Comparison of ENCODE assay signal across 8 cellular contexts in genomic region chr19:42279902-42280760, GRCh38. TPM values are rescaled to one million over a fixed set of nuclear protein-coding genes. Genes with fewer than 3 reads are reported as not detected.
DNase-seq lines count a peak whose midpoint lies in the region; ATAC-seq and TF ChIP-seq lines count a peak whose summit lies in the region.

No MANE protein-coding gene starts in this region.

- intact Hi-C loops in Caco-2 (cut with micrococcal nuclease; ENCODE audit: unreplicated experiment) (loop anchor here (1.0 kb wide), 3 partner anchors 11 to 37 kb away; partner anchors contain the start of gene CIC), Right ventricle myocardium superior (cut with DNase I) (loop anchor here (2.0 kb wide), 1 partner anchor 33 kb away; no protein-coding TSS in a partner anchor), tibial artery (cut with DNase I; ENCODE audit: low total_unique reads) (loop anchor here (2.0 kb wide), 1 partner anchor 33 kb away; no protein-coding TSS in a partner anchor)

- peaks cover 18% of the 10 kb centered on the region for H3K79me2 ChIP-seq in parathyroid adenoma

- ATAC-seq in GM21576 (IDR thresholded peaks at IDR 0.05; ENCODE audit: unreplicated experiment) (peak; percentile 31), SK-N-SH treated with all-trans-retinoic acid at 6 μM for 48 hours (peak; percentile 70), Right ventricle myocardium superior (ENCODE audit: poor library complexity) (peak; percentile 73)
- peak; percentile 50 for ATAC-seq in activated naive CD8-positive, alpha-beta T cell treated with anti-CD3 and anti-CD28 coated beads, Interleukin-2, amount 10 ng/mL, durations not matched to agents 7 days and 5 days (ENCODE audit: low read depth)

- BruUV-seq in Caco-2 (replicated peaks; lab: Mats Ljungman, UMichigan) = TSS peak; percentile 69

- no peaks in the 10 kb centered on the region for H3K27me3 Mint-ChIP-seq in Caco-2 (ENCODE audit: insufficient read depth, unreplicated experiment)
- no peaks in the 10 kb centered on the region for H3K27me3 Mint-ChIP-seq in activated naive CD8-positive, alpha-beta T cell treated with anti-CD3 and anti-CD28 coated beads, Interleukin-2, amount 10 ng/mL, durations not matched to agents 7 days and 5 days

- CTCF ChIA-PET in Caco-2 (lab: Charles Lee) = interaction anchor here (0.6 to 2.6 kb wide), 11 partner anchors 9 to 206 kb away, joined by 3 to 25 read pairs (median 5); partner anchors contain the start of gene GSK3A

- no peaks in the 10 kb centered on the region for H3K9me3 ChIP-seq in Caco-2
- H3K9me3 ChIP-seq in parathyroid adenoma (ENCODE audit: control insufficient read depth, low read length) = no peaks in the 10 kb centered on the region
- H3K9me3 ChIP-seq in tibial artery = no peaks in the 10 kb centered on the region

- POLR2A ChIA-PET in Caco-2 (lab: Charles Lee) = interaction anchor here (0.6 to 1.7 kb wide), 5 partner anchors 25 to 841 kb away, joined by 4 to 11 read pairs (median 8); partner anchors contain the start of gene ERF
- POLR2A ChIA-PET in activated naive CD8-positive, alpha-beta T cell treated with anti-CD3 and anti-CD28 coated beads, Interleukin-2, amount 10 ng/mL, durations not matched to agents 7 days and 5 days (lab: Charles Lee) = interaction anchor here (0.6 to 7.1 kb wide), 13 partner anchors 10 to 147 kb away, joined by 3 to 73 read pairs (median 3); partner anchors contain the start of genes CIC, GSK3A and ZNF526

- peak; percentile 93 to 94 for DNase-seq in Caco-2
- DNase-seq in MV-4-11 (lab: John Stamatoyannopoulos, UW) = peak; percentile 86
- DNase-seq in activated naive CD8-positive, alpha-beta T cell treated with anti-CD3 and anti-CD28 coated beads, Interleukin-2, amount 10 ng/mL, durations not matched to agents 7 days and 5 days = peak; percentile 91
- DNase-seq in Right ventricle myocardium superior = peak; percentile 95
- peak; percentile 90 to 96 for DNase-seq in tibial artery

- TF ChIP-seq CTCF in Caco-2 (IDR thresholded peaks at IDR 0.05; ENCODE audit: insufficient read depth in 1 of 2, low read depth in 1 of 2, low read length in 1 of 2, severe bottlenecking in 1 of 2, unreplicated experiment in 1 of 2) (peak; percentile 93 to 95), parathyroid adenoma (IDR thresholded peaks at IDR 0.05) (peak; percentile 86), tibial artery (IDR thresholded peaks at IDR 0.05) (peak; percentile 89 to 91)

- peaks cover 19% of the 10 kb centered on the region for H3K36me3 Mint-ChIP-seq in Caco-2 (ENCODE audit: insufficient read depth, unreplicated experiment)
- H3K36me3 Mint-ChIP-seq in activated naive CD8-positive, alpha-beta T cell treated with anti-CD3 and anti-CD28 coated beads, Interleukin-2, amount 10 ng/mL, durations not matched to agents 7 days and 5 days = peaks cover 9% of the 10 kb centered on the region

- H3K4me3 ChIP-seq in Caco-2 (ENCODE audit: low read depth, low read length) = peak overlapping the region; percentile 52
- peak overlapping the region; percentile 83 for H3K4me3 ChIP-seq in parathyroid adenoma (ENCODE audit: low read depth, low read length)
- H3K4me3 ChIP-seq in tibial artery = peak overlapping the region; percentile 78 to 85

- H3K27ac Mint-ChIP-seq in Caco-2 (ENCODE audit: unreplicated experiment) = peak overlapping the region; percentile 93
- peak overlapping the region; percentile 97 for H3K27ac Mint-ChIP-seq in activated naive CD8-positive, alpha-beta T cell treated with anti-CD3 and anti-CD28 coated beads, Interleukin-2, amount 10 ng/mL, durations not matched to agents 7 days and 5 days

- H3K36me3 ChIP-seq in Caco-2 (ENCODE audit: control insufficient read depth, insufficient read depth, low read length) = no peaks in the 10 kb centered on the region
- H3K36me3 ChIP-seq in parathyroid adenoma (ENCODE audit: control insufficient read depth, insufficient read depth, low read length) = no peaks in the 10 kb centered on the region
- no peaks in the 10 kb centered on the region for H3K36me3 ChIP-seq in tibial artery

- peak overlapping the region; percentile 99 for H3K4me2 ChIP-seq in parathyroid adenoma (ENCODE audit: low read length)

- H3K4me3 Mint-ChIP-seq in Caco-2 (ENCODE audit: unreplicated experiment) = peak overlapping the region; percentile 90
- peak overlapping the region; percentile 97 for H3K4me3 Mint-ChIP-seq in activated naive CD8-positive, alpha-beta T cell treated with anti-CD3 and anti-CD28 coated beads, Interleukin-2, amount 10 ng/mL, durations not matched to agents 7 days and 5 days

- H3K4me1 ChIP-seq in Caco-2 = peaks cover 30% of the 10 kb centered on the region
- peaks cover 44% of the 10 kb centered on the region for H3K4me1 ChIP-seq in parathyroid adenoma
- H3K4me1 ChIP-seq in tibial artery = peaks cover 6 to 85% (median 75%) of the 10 kb centered on the region in 4 donors

- H2AFZ ChIP-seq in parathyroid adenoma = peak overlapping the region; percentile 36

- H3K27me3 ChIP-seq in Caco-2 (replicated peaks; ENCODE audit: control insufficient read depth, insufficient read depth, low read length) = no peaks in the 10 kb centered on the region
- H3K27me3 ChIP-seq in parathyroid adenoma (ENCODE audit: control insufficient read depth, insufficient read depth, low read length) = no peaks in the 10 kb centered on the region
- no peaks in the 10 kb centered on the region for H3K27me3 ChIP-seq in tibial artery

- peaks cover 33% of the 10 kb centered on the region for H3K4me1 Mint-ChIP-seq in Caco-2 (ENCODE audit: low read depth, unreplicated experiment)
- peaks cover 49% of the 10 kb centered on the region for H3K4me1 Mint-ChIP-seq in activated naive CD8-positive, alpha-beta T cell treated with anti-CD3 and anti-CD28 coated beads, Interleukin-2, amount 10 ng/mL, durations not matched to agents 7 days and 5 days

- H3K27ac ChIP-seq in parathyroid adenoma (peak overlapping the region; percentile 67), tibial artery (peak overlapping the region; percentile 93 to 97)

- H3K9ac ChIP-seq in parathyroid adenoma = no peak overlapping the region

- H3K9me3 Mint-ChIP-seq in Caco-2 (ENCODE audit: unreplicated experiment) = no peaks in the 10 kb centered on the region
- H3K9me3 Mint-ChIP-seq in activated naive CD8-positive, alpha-beta T cell treated with anti-CD3 and anti-CD28 coated beads, Interleukin-2, amount 10 ng/mL, durations not matched to agents 7 days and 5 days = no peaks in the 10 kb centered on the region

TF ChIP-seq in SK-N-SH treated with all-trans-retinoic acid at 6 μM for 48 hours, 23 proteins besides CTCF, POLR2A, EP300 and RAD21:
- TF ChIP-seq PATZ1 (CRISPR knock-in tag; IDR thresholded peaks at IDR 0.05; ENCODE audit: borderline replicate concordance) (peak; percentile 96; the same call in 1 of the 2 replicates), TOX (CRISPR knock-in tag; IDR thresholded peaks at IDR 0.05; ENCODE audit: borderline replicate concordance) (no peak)

RNA-seq across cellular contexts. Expression of gene CIC, which starts 11.1 kb away (rescaled TPM):
- 44.8 and 47.8 TPM in 2 replicates for total RNA-seq in Caco-2 (2022)
- total RNA-seq in activated naive CD8-positive, alpha-beta T cell treated with anti-CD3 and anti-CD28 coated beads, Interleukin-2, amount 10 ng/mL, durations not matched to agents 7 days and 5 days = 10 to 100 TPM; 84.4 to 92.2 TPM
- 33.6 TPM for total RNA-seq in Right ventricle myocardium superior

RNA-seq across cellular contexts. Expression of gene PRR19, which starts 21.8 kb away (rescaled TPM):
- total RNA-seq in Caco-2 (2022) = 2.8 and 2.9 TPM in 2 replicates
- total RNA-seq in activated naive CD8-positive, alpha-beta T cell treated with anti-CD3 and anti-CD28 coated beads, Interleukin-2, amount 10 ng/mL, durations not matched to agents 7 days and 5 days = under 1 TPM in 1 of 2 experiments, not detected in 1; 0.57 TPM
- not detected for total RNA-seq in Right ventricle myocardium superior

RNA-seq across cellular contexts. Expression of gene PAFAH1B3, which starts 22.3 kb away (rescaled TPM):
- total RNA-seq in Caco-2 (2022) = 94.0 and 103 TPM in 2 replicates
- 10 to 100 TPM; 36.2 to 41.1 TPM for total RNA-seq in activated naive CD8-positive, alpha-beta T cell treated with anti-CD3 and anti-CD28 coated beads, Interleukin-2, amount 10 ng/mL, durations not matched to agents 7 days and 5 days
- total RNA-seq in Right ventricle myocardium superior = 4.3 TPM

RNA-seq across cellular contexts. Expression of gene ERF, which starts 25.2 kb away (rescaled TPM):
- 134 and 149 TPM in 2 replicates for total RNA-seq in Caco-2 (2022)
- total RNA-seq in activated naive CD8-positive, alpha-beta T cell treated with anti-CD3 and anti-CD28 coated beads, Interleukin-2, amount 10 ng/mL, durations not matched to agents 7 days and 5 days = 10 to 100 TPM; 51.1 to 57.5 TPM
- total RNA-seq in Right ventricle myocardium superior = 42.1 TPM

RNA-seq across cellular contexts. Expression of gene TMEM145, which starts 33.0 kb away (rescaled TPM):
- 2.2 and 2.5 TPM in 2 replicates for total RNA-seq in Caco-2 (2022)
- total RNA-seq in activated naive CD8-positive, alpha-beta T cell treated with anti-CD3 and anti-CD28 coated beads, Interleukin-2, amount 10 ng/mL, durations not matched to agents 7 days and 5 days = under 1 TPM; 0.54 to 0.94 TPM
- 0.11 TPM for total RNA-seq in Right ventricle myocardium superior

Comparison
In these comparisons a context has a peak if more than half of its experiments do, and no peak if none do; other contexts are left out.
1. Peak in every context shown above with its lines: DNase-seq, ATAC-seq, H3K4me3 ChIP-seq and H3K27ac ChIP-seq.